ENCODE assay signal across 28 cellular contexts in genomic region chr2:222299926-222300724, GRCh38. TPM values are rescaled to one million over a fixed set of nuclear protein-coding genes. Genes with fewer than 3 reads are reported as not detected.
DNase-seq lines count a peak whose midpoint lies in the region; ATAC-seq and TF ChIP-seq lines count a peak whose summit lies in the region.
"Had no signal": no experiment of that assay in that cellular context is flagged by ENCODE, and none has a peak within 500 bp of the region (broad histone marks: within the 10 kb centered on the region; RNA-seq: fewer than 3 reads in every experiment).

No MANE protein-coding gene starts in this region.

- H3K14ac ChIP-seq in neuronal stem cell (ENCODE audit: low read length): no peak overlapping the region

- H2BK15ac ChIP-seq in neuronal stem cell (ENCODE audit: low read length): peak overlapping the region; percentile 20

- DNase-seq in NCI-H748 (lab: John Stamatoyannopoulos, UW; ENCODE audit: unreplicated experiment) (peak; percentile 21), NCI-H748 treated with DMSO at 0.1 percent for 48 hours (lab: John Stamatoyannopoulos, UW) (no peak), NB4 (ENCODE audit: low read depth) (peak; percentile 75), endothelial cell (ENCODE audit: low spot score) (no peak), neuronal stem cell (ENCODE audit: low spot score) (no peak), medulla oblongata (ENCODE audit: extremely low spot score) (no peak), lower leg skin (ENCODE audit: low spot score in 2 of 2) (no peak)
- DNase-seq: activated CD4-positive, alpha-beta memory T cell treated with anti-CD3 and anti-CD28 coated beads, Interleukin-2, amount 10 ng/mL, durations not matched to agents 7 days and 5 days; adrenal gland; AML-193; cortex of kidney; DMS79; GF-D8; GM23248; kidney; lower lobe of right lung; NCI-H1694 treated with DMSO at 0.1 percent for 48 hours; NCI-H69; stimulated activated naive CD8-positive, alpha-beta T cell treated with anti-CD3 and anti-CD28 coated beads, Interleukin-15, amount 100 ng/mL, for 72 hours; T1000; tibial artery had no signal

- H3K23ac ChIP-seq in neuronal stem cell (ENCODE audit: low read depth, low read length, poor library complexity): no peak overlapping the region

- no peak overlapping the region for H2BK120ac ChIP-seq in neuronal stem cell (ENCODE audit: low read depth, low read length)

- no peak overlapping the region for H4K91ac ChIP-seq in neuronal stem cell (ENCODE audit: low read depth, low read length, poor library complexity)

- peaks cover 63% of the 10 kb centered on the region for H3K27me3 Mint-ChIP-seq in endothelial cell (ENCODE audit: unreplicated experiment)

- H3K18ac ChIP-seq in neuronal stem cell (ENCODE audit: low read length): no peak overlapping the region

- peaks cover 70 to 100% (median 100%) of the 10 kb centered on the region in 3 experiments for H3K27me3 ChIP-seq in neuronal stem cell (ENCODE audit: control insufficient read depth in 3 of 3, insufficient read depth in 3 of 3, low read depth in 1 of 3, low read length in 3 of 3)

- no peaks in the 10 kb centered on the region for H3K4me1 ChIP-seq in neuronal stem cell (ENCODE audit: control insufficient read depth in 2 of 2, insufficient read depth in 1 of 2, low read depth in 1 of 2, low read length in 2 of 2)

- peaks cover 0 to 10% of the 10 kb centered on the region in 2 donors for H3K9me3 ChIP-seq in neuronal stem cell (replicated peaks in 1 of 2; ENCODE audit: control insufficient read depth in 2 of 2, insufficient read depth in 1 of 2, low read depth in 1 of 2, low read length in 2 of 2)
- H3K9me3 ChIP-seq: adrenal gland, lower lobe of right lung, psoas muscle had no signal

- no peak overlapping the region for H3K4ac ChIP-seq in neuronal stem cell (ENCODE audit: low read length)

- H3K79me1 ChIP-seq in neuronal stem cell (ENCODE audit: low read depth, low read length): no peaks in the 10 kb centered on the region

- no peak for TF ChIP-seq POLR2A in NB4 (IDR thresholded peaks at IDR 0.05; ENCODE audit: extremely low read depth, insufficient read length)
- TF ChIP-seq POLR2A in lower leg skin (IDR thresholded peaks at IDR 0.05): no peak

- no peak overlapping the region for H3K27ac Mint-ChIP-seq in endothelial cell (ENCODE audit: unreplicated experiment)
- H3K27ac Mint-ChIP-seq: stimulated activated naive CD8-positive, alpha-beta T cell treated with anti-CD3 and anti-CD28 coated beads, Interleukin-15, amount 100 ng/mL, for 72 hours had no signal

- peak overlapping the region; percentile 95 for H3K4me3 Mint-ChIP-seq in endothelial cell (ENCODE audit: unreplicated experiment)

- H2AK5ac ChIP-seq in neuronal stem cell (ENCODE audit: low read depth, low read length): no peak overlapping the region

- WGBS in neuronal stem cell (ENCODE audit: extremely low coverage in 2 of 2, insufficient read length in 2 of 2, insufficient replicate concordance in 1 of 2), 2 donors: no CpG with 5 or more reads among the region's 18 CpGs
- WGBS in lower leg skin, 2 donors: 12 to 13% methylated on average over 18 of the region's 18 CpGs

- no peaks in the 10 kb centered on the region for H3K9me3 Mint-ChIP-seq in endothelial cell (ENCODE audit: unreplicated experiment)

- no peak overlapping the region for H3K9ac ChIP-seq in neuronal stem cell (ENCODE audit: low read depth, low read length, poor library complexity)
- H3K9ac ChIP-seq: GM23248 had no signal

- no peak overlapping the region for H3K27ac ChIP-seq in neuronal stem cell (replicated peaks; ENCODE audit: low read length)
- H3K27ac ChIP-seq: adrenal gland, cardiac muscle cell, GM23248, lower lobe of right lung, psoas muscle had no signal

- no peak overlapping the region for H2AFZ ChIP-seq in neuronal stem cell (ENCODE audit: low read length)
- H2AFZ ChIP-seq: GM23248 had no signal

- no peaks in the 10 kb centered on the region for H3K36me3 ChIP-seq in neuronal stem cell (replicated peaks in 1 of 2; ENCODE audit: control insufficient read depth in 2 of 2, insufficient read depth in 2 of 2, low read length in 2 of 2)
- H3K36me3 ChIP-seq: adrenal gland, cardiac muscle cell, lower lobe of right lung, tibial artery had no signal

- H2BK12ac ChIP-seq in neuronal stem cell (ENCODE audit: low read length): no peak overlapping the region

- no peak overlapping the region for H3K4me2 ChIP-seq in neuronal stem cell (ENCODE audit: insufficient read depth, low read length, poor library complexity, severe bottlenecking)

- TF ChIP-seq CTCF in NB4 (IDR thresholded peaks at IDR 0.05; ENCODE audit: low read depth, low read length) (no peak), endothelial cell (IDR thresholded peaks at IDR 0.05; ENCODE audit: unreplicated experiment) (no peak), lower leg skin (IDR thresholded peaks at IDR 0.05) (no peak)

- no peak overlapping the region for H3K4me3 ChIP-seq in NB4 (ENCODE audit: low read depth, low read length)
- H3K4me3 ChIP-seq in neuronal stem cell (ENCODE audit: low read length in 2 of 2): no peak overlapping the region
- no peak overlapping the region for H3K4me3 ChIP-seq in lower leg skin (ENCODE audit: low read depth, poor library complexity, severe bottlenecking)
- H3K4me3 ChIP-seq: adrenal gland, cardiac muscle cell, GM23248, lower lobe of right lung had no signal

- intact Hi-C loops in lower leg skin (cut with DNase I; ENCODE audit: low total_unique reads): no loop called here

- peaks cover 73% of the 10 kb centered on the region for H3K4me1 Mint-ChIP-seq in endothelial cell (ENCODE audit: unreplicated experiment)

- no peak overlapping the region for H2BK5ac ChIP-seq in neuronal stem cell (ENCODE audit: low read length)

- H4K8ac ChIP-seq in neuronal stem cell (ENCODE audit: low read depth, low read length): no peak overlapping the region

- no peak for ATAC-seq in GM18861 (IDR thresholded peaks at IDR 0.05; ENCODE audit: unreplicated experiment)
- ATAC-seq: lower lobe of right lung; SK-N-SH treated with all-trans-retinoic acid at 6 μM for 48 hours; stimulated activated naive CD8-positive, alpha-beta T cell treated with anti-CD3 and anti-CD28 coated beads, Interleukin-15, amount 100 ng/mL, for 72 hours had no signal

- H3K36me3 Mint-ChIP-seq in endothelial cell (ENCODE audit: low read depth, unreplicated experiment): peaks cover 10% of the 10 kb centered on the region

RNA-seq across cellular contexts. Expression of gene PAX3, which starts 1.3 kb away (rescaled TPM):
- total RNA-seq in endothelial cell (ENCODE audit: unreplicated experiment) (16.5 TPM), lower leg skin (1 to 10 TPM; 2.7 to 7.0 (median 5.2) TPM)
- 0.04 TPM for polyA plus RNA-seq in neuronal stem cell (2013, experiment 1 of 2)
- not detected for polyA plus RNA-seq in neuronal stem cell (2013, experiment 2 of 2)
- total RNA-seq: A172; activated CD4-positive, alpha-beta memory T cell treated with anti-CD3 and anti-CD28 coated beads, Interleukin-2, amount 10 ng/mL, durations not matched to agents 7 days and 5 days; adrenal gland; GM23248; HT1080; kidney; lower lobe of right lung; mucosa of gallbladder had no signal
- polyA plus RNA-seq: adrenal gland, GM23248 had no signal

Comparison
In these comparisons a context has a peak if more than half of its experiments do, and no peak if none do; other contexts are left out.
1. DNase-seq: peak in NCI-H748 (single experiment) and NB4 (single experiment); none in NCI-H748 treated with DMSO at 0.1 percent for 48 hours (single experiment), endothelial cell (single experiment), neuronal stem cell (single experiment), medulla oblongata (single experiment) and lower leg skin (0 of 2).